ENCODE assay signal across 35 cellular contexts in genomic region chr6:69424581-69424980, GRCh38.
"Had no signal": no experiment of that assay in that cellular context is flagged by ENCODE, and none has a peak within 500 bp of the region (broad histone marks: within the 10 kb centered on the region; RNA-seq: fewer than 3 reads in every experiment).

No MANE protein-coding gene starts in this region.

- H3K36me3 ChIP-seq: adrenal gland, cardiac muscle cell, colonic mucosa had no signal

- H3K4me3 Mint-ChIP-seq: activated B cell treated with CpG ODN at 0.5 μM for 24 hours; activated CD4-positive, alpha-beta memory T cell treated with anti-CD3 and anti-CD28 coated beads for 36 hours; activated CD4-positive, alpha-beta T cell treated with anti-CD3 and anti-CD28 coated beads, Interleukin-2, amount 10 ng/mL, durations not matched to agents 24 days and 14 days; activated CD8-positive, alpha-beta T cell treated with anti-CD3 and anti-CD28 coated beads for 36 hours; activated naive CD4-positive, alpha-beta T cell treated with anti-CD3 and anti-CD28 coated beads for 36 hours; activated naive CD8-positive, alpha-beta T cell treated with anti-CD3 and anti-CD28 coated beads for 36 hours; activated T-cell treated with anti-CD3 and anti-CD28 coated beads, Interleukin-2, amount 50 U/mL, for 24 hours; central memory CD8-positive, alpha-beta T cell; T-helper 1 cell treated with Interleukin-12 subunit alpha and Interleukin-12 subunit beta and Interleukin-4 antibody, amounts not matched to agents 30 μg/mL and 1 μg/mL, for 36 hours; T-helper 2 cell treated with Interferon-gamma antibody and Interleukin-4, amounts not matched to agents 5 μg/mL and 100 μg/mL, for 36 hours had no signal

- H3K9me3 ChIP-seq: adrenal gland, body of pancreas, colonic mucosa had no signal

- H3K27ac ChIP-seq: adrenal gland, body of pancreas, cardiac muscle cell, colonic mucosa, VCaP had no signal

- H3K4me3 ChIP-seq: adrenal gland, body of pancreas, cardiac muscle cell, colonic mucosa had no signal

- H3K4me1 Mint-ChIP-seq: activated B cell treated with CpG ODN at 0.5 μM for 24 hours; activated CD4-positive, alpha-beta T cell treated with anti-CD3 and anti-CD28 coated beads, Interleukin-2, amount 10 ng/mL, durations not matched to agents 24 days and 14 days; activated naive CD8-positive, alpha-beta T cell treated with anti-CD3 and anti-CD28 coated beads for 36 hours; central memory CD8-positive, alpha-beta T cell had no signal

- ATAC-seq: activated CD8-positive, alpha-beta T cell treated with anti-CD3 and anti-CD28 coated beads for 36 hours; activated naive CD4-positive, alpha-beta T cell treated with anti-CD3 and anti-CD28 coated beads, Interleukin-2, amount 50 U/mL, for 72 hours; body of pancreas had no signal

- DNase-seq: activated B cell treated with CpG ODN at 0.5 μM for 24 hours; activated CD4-positive, alpha-beta memory T cell treated with anti-CD3 and anti-CD28 coated beads for 36 hours; activated CD4-positive, alpha-beta T cell treated with anti-CD3 and anti-CD28 coated beads for 4 hours; activated CD4-positive, alpha-beta T cell treated with anti-CD3 and anti-CD28 coated beads, Interleukin-2, amount 10 ng/mL, durations not matched to agents 24 days and 14 days; activated CD4-positive, alpha-beta T cell treated with anti-CD3 and anti-CD28 coated beads, Interleukin-2, amount 50 U/mL, for 1 hour; activated CD4-positive, alpha-beta T cell treated with anti-CD3 and anti-CD28 coated beads, Interleukin-2, amount 50 U/mL, for 4 hours; activated CD4-positive, CD25-positive, alpha-beta regulatory T cell treated with anti-CD3 and anti-CD28 coated beads, Interleukin-2, amount 50 U/mL, for 72 hours; activated CD8-positive, alpha-beta memory T cell treated with anti-CD3 and anti-CD28 coated beads, Interleukin-2, amount 50 U/mL, for 4 hours; activated CD8-positive, alpha-beta T cell treated with anti-CD3 and anti-CD28 coated beads for 36 hours; activated effector memory CD4-positive, alpha-beta T cell treated with Interleukin-2 at 50 U/mL for 16 hours; activated gamma-delta T cell treated with Interleukin-2 at 50 U/mL for 16 hours; activated naive CD4-positive, alpha-beta T cell; activated naive CD4-positive, alpha-beta T cell treated with anti-CD3 and anti-CD28 coated beads for 36 hours; activated naive CD4-positive, alpha-beta T cell treated with anti-CD3 and anti-CD28 coated beads, Interleukin-2, amount 50 U/mL, for 16 hours; activated naive CD8-positive, alpha-beta T cell treated with anti-CD3 and anti-CD28 coated beads for 36 hours; activated T-cell treated with anti-CD3 and anti-CD28 coated beads, Interleukin-2, amount 50 U/mL, for 24 hours; activated T-cell treated with anti-CD3 and anti-CD28 coated beads, Interleukin-2, amount 50 U/mL, for 48 hours; adrenal gland; amniotic stem cell; aorta; body of pancreas; colonic mucosa; T-helper 1 cell; T-helper 2 cell; T-helper 9 cell had no signal

- H3K36me3 Mint-ChIP-seq: activated CD4-positive, alpha-beta memory T cell treated with anti-CD3 and anti-CD28 coated beads for 36 hours; activated naive CD4-positive, alpha-beta T cell treated with anti-CD3 and anti-CD28 coated beads, Interleukin-2, amount 50 U/mL, for 72 hours; activated naive CD8-positive, alpha-beta T cell treated with anti-CD3 and anti-CD28 coated beads for 36 hours had no signal

- H3K27me3 ChIP-seq: adrenal gland, body of pancreas, cardiac muscle cell, colonic mucosa had no signal

- H3K27ac Mint-ChIP-seq: activated B cell treated with CpG ODN at 0.5 μM for 24 hours; activated CD4-positive, alpha-beta memory T cell treated with anti-CD3 and anti-CD28 coated beads for 36 hours; activated CD4-positive, alpha-beta T cell treated with anti-CD3 and anti-CD28 coated beads, Interleukin-2, amount 10 ng/mL, durations not matched to agents 24 days and 14 days; activated CD8-positive, alpha-beta T cell treated with anti-CD3 and anti-CD28 coated beads for 36 hours; activated naive CD4-positive, alpha-beta T cell treated with anti-CD3 and anti-CD28 coated beads for 36 hours; activated naive CD4-positive, alpha-beta T cell treated with anti-CD3 and anti-CD28 coated beads, Interleukin-2, amount 50 U/mL, for 72 hours; activated naive CD8-positive, alpha-beta T cell treated with anti-CD3 and anti-CD28 coated beads for 36 hours; activated T-cell treated with anti-CD3 and anti-CD28 coated beads, Interleukin-2, amount 50 U/mL, for 24 hours; activated T-helper 2 cell treated with anti-CD3 and anti-CD28 coated beads, Interferon-gamma antibody, Interleukin-2, Interleukin-4, amounts not matched to agents 10 μg/mL and 5 μg/mL and 100 μg/mL, durations not matched to agents 14 hours and 24 hours and 36 hours; T-helper 1 cell treated with Interleukin-12 subunit alpha and Interleukin-12 subunit beta and Interleukin-4 antibody, amounts not matched to agents 30 μg/mL and 1 μg/mL, for 36 hours; T-helper 2 cell treated with Interferon-gamma antibody and Interleukin-4, amounts not matched to agents 5 μg/mL and 100 μg/mL, for 36 hours had no signal

- H3K27me3 Mint-ChIP-seq: activated B cell treated with CpG ODN at 0.5 μM for 24 hours; activated CD4-positive, alpha-beta memory T cell treated with anti-CD3 and anti-CD28 coated beads for 36 hours; activated CD4-positive, alpha-beta T cell treated with anti-CD3 and anti-CD28 coated beads, Interleukin-2, amount 10 ng/mL, durations not matched to agents 24 days and 14 days; activated CD8-positive, alpha-beta T cell treated with anti-CD3 and anti-CD28 coated beads for 36 hours; activated naive CD8-positive, alpha-beta T cell treated with anti-CD3 and anti-CD28 coated beads for 36 hours; activated T-cell treated with anti-CD3 and anti-CD28 coated beads, Interleukin-2, amount 50 U/mL, for 24 hours; central memory CD8-positive, alpha-beta T cell had no signal

- H3K4me1 ChIP-seq: adrenal gland, body of pancreas, colonic mucosa had no signal

- H3K9me3 Mint-ChIP-seq: activated B cell treated with CpG ODN at 0.5 μM for 24 hours; activated CD4-positive, alpha-beta memory T cell treated with anti-CD3 and anti-CD28 coated beads for 36 hours; activated CD4-positive, alpha-beta T cell treated with anti-CD3 and anti-CD28 coated beads, Interleukin-2, amount 10 ng/mL, durations not matched to agents 24 days and 14 days; activated CD8-positive, alpha-beta T cell treated with anti-CD3 and anti-CD28 coated beads for 36 hours; activated naive CD4-positive, alpha-beta T cell treated with anti-CD3 and anti-CD28 coated beads for 36 hours; activated naive CD4-positive, alpha-beta T cell treated with anti-CD3 and anti-CD28 coated beads, Interleukin-2, amount 50 U/mL, for 72 hours; activated naive CD8-positive, alpha-beta T cell treated with anti-CD3 and anti-CD28 coated beads for 36 hours; activated T-cell treated with anti-CD3 and anti-CD28 coated beads, Interleukin-2, amount 50 U/mL, for 24 hours; activated T-helper 2 cell treated with anti-CD3 and anti-CD28 coated beads, Interferon-gamma antibody, Interleukin-2, Interleukin-4, amounts not matched to agents 10 μg/mL and 5 μg/mL and 100 μg/mL, durations not matched to agents 14 hours and 24 hours and 36 hours; T-helper 1 cell treated with Interleukin-12 subunit alpha and Interleukin-12 subunit beta and Interleukin-4 antibody, amounts not matched to agents 30 μg/mL and 1 μg/mL, for 36 hours; T-helper 2 cell treated with Interferon-gamma antibody and Interleukin-4, amounts not matched to agents 5 μg/mL and 100 μg/mL, for 36 hours had no signal

- FAIRE-seq: astrocyte, bronchial epithelial cell, TTC549 had no signal
